In the genomic region with DNA sequence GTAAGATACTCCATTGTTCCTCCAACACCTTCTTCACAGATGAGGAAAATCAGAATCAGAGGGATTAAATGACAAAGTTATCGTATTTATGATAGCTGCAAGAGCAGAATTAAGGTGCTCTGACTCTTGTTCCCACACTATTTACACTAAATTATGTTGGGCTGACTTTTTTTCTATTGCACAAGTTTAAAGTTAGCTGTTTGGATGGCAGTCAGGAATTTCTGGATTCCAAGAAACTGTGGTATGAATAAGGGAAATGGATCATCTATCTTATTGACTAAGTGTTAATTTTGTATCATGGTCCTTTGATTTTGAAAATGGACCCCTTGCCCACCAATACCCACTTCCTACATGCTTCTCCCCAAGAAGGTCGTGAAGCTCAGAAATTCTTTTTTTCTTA, we compare ENCODE assay signal across 19 cellular contexts. TPM values are rescaled to one million over a fixed set of nuclear protein-coding genes. Genes with fewer than 3 reads are reported as not detected.
"Had no signal": no experiment of that assay in that cellular context is flagged by ENCODE, and none has a peak within 500 bp of the region (broad histone marks: within the 10 kb centered on the region; RNA-seq: fewer than 3 reads in every experiment).

No MANE protein-coding gene starts in this region.

- H3K4me3 ChIP-seq: adrenal gland, cardiac muscle cell, colonic mucosa, esophagus muscularis mucosa, heart left ventricle, pancreas, sigmoid colon, spleen had no signal

- H3K27me3 ChIP-seq: adrenal gland, cardiac muscle cell, colonic mucosa, esophagus muscularis mucosa, heart left ventricle, pancreas, sigmoid colon, spleen had no signal

- ATAC-seq: heart left ventricle; pancreas; stimulated activated naive CD8-positive, alpha-beta T cell treated with anti-CD3 and anti-CD28 coated beads, Interleukin-15, amount 100 ng/mL, for 72 hours had no signal

- H3K9me3 ChIP-seq: adrenal gland, colonic mucosa, esophagus muscularis mucosa, heart left ventricle, pancreas, sigmoid colon, spleen had no signal

- H3K27me3 Mint-ChIP-seq: activated B cell treated with CpG ODN at 0.5 μM for 24 hours; stimulated activated naive CD8-positive, alpha-beta T cell treated with anti-CD3 and anti-CD28 coated beads, Interleukin-15, amount 100 ng/mL, for 72 hours; type B pancreatic cell had no signal

- H3K9me3 Mint-ChIP-seq: activated B cell treated with CpG ODN at 0.5 μM for 24 hours; activated T-helper 1 cell treated with anti-CD3 and anti-CD28 coated beads, Interleukin-12 subunit alpha, Interleukin-12 subunit beta, Interleukin-2, Interleukin-4 antibody, amounts not matched to agents 30 ng/mL and 10 ng/mL and 1 ng/mL, durations not matched to agents 14 hours and 24 hours and 36 hours; stimulated activated naive CD8-positive, alpha-beta T cell treated with anti-CD3 and anti-CD28 coated beads, Interleukin-15, amount 100 ng/mL, for 72 hours; type B pancreatic cell had no signal

- DNase-seq: activated B cell treated with CpG ODN at 0.5 μM for 24 hours; activated CD4-positive, alpha-beta T cell treated with anti-CD3 and anti-CD28 coated beads for 48 hours; activated CD8-positive, alpha-beta memory T cell treated with anti-CD3 and anti-CD28 coated beads, Interleukin-2, amount 50 U/mL, for 48 hours; activated naive CD4-positive, alpha-beta T cell treated with Interleukin-2 at 50 U/mL for 16 hours; adrenal gland; colonic mucosa; foreskin melanocyte; heart left ventricle; mammary epithelial cell; pancreas; sigmoid colon; stimulated activated naive CD8-positive, alpha-beta T cell treated with anti-CD3 and anti-CD28 coated beads, Interleukin-15, amount 100 ng/mL, for 72 hours; T-helper 2 cell had no signal

- H3K27ac ChIP-seq: adrenal gland, cardiac muscle cell, colonic mucosa, heart left ventricle, pancreas, sigmoid colon had no signal

- H3K4me3 Mint-ChIP-seq: activated B cell treated with CpG ODN at 0.5 μM for 24 hours; activated T-helper 1 cell treated with anti-CD3 and anti-CD28 coated beads, Interleukin-12 subunit alpha, Interleukin-12 subunit beta, Interleukin-2, Interleukin-4 antibody, amounts not matched to agents 30 ng/mL and 10 ng/mL and 1 ng/mL, durations not matched to agents 14 hours and 24 hours and 36 hours; stimulated activated naive CD8-positive, alpha-beta T cell treated with anti-CD3 and anti-CD28 coated beads, Interleukin-15, amount 100 ng/mL, for 72 hours; type B pancreatic cell had no signal

- H3K27ac Mint-ChIP-seq: activated B cell treated with CpG ODN at 0.5 μM for 24 hours; activated T-helper 1 cell treated with anti-CD3 and anti-CD28 coated beads, Interleukin-12 subunit alpha, Interleukin-12 subunit beta, Interleukin-2, Interleukin-4 antibody, amounts not matched to agents 30 ng/mL and 10 ng/mL and 1 ng/mL, durations not matched to agents 14 hours and 24 hours and 36 hours; stimulated activated naive CD8-positive, alpha-beta T cell treated with anti-CD3 and anti-CD28 coated beads, Interleukin-15, amount 100 ng/mL, for 72 hours; type B pancreatic cell had no signal

RNA-seq across cellular contexts. Expression of a gene that starts 19.9 kb away (rescaled TPM):
- total RNA-seq: activated T-helper 1 cell treated with anti-CD3 and anti-CD28 coated beads, Interleukin-12 subunit alpha, Interleukin-12 subunit beta, Interleukin-2, Interleukin-4 antibody, amounts not matched to agents 30 ng/mL and 10 ng/mL and 1 ng/mL, durations not matched to agents 14 hours and 24 hours and 36 hours; mammary epithelial cell had no signal

RNA-seq across cellular contexts. Expression of a gene that starts 27.6 kb away (rescaled TPM):
- total RNA-seq: activated B cell treated with CpG ODN at 0.5 μM for 24 hours; activated T-helper 1 cell treated with anti-CD3 and anti-CD28 coated beads, Interleukin-12 subunit alpha, Interleukin-12 subunit beta, Interleukin-2, Interleukin-4 antibody, amounts not matched to agents 30 ng/mL and 10 ng/mL and 1 ng/mL, durations not matched to agents 14 hours and 24 hours and 36 hours; esophagus muscularis mucosa; mammary epithelial cell; sigmoid colon; spleen; temporal lobe had no signal
- polyA plus RNA-seq: heart left ventricle, mammary epithelial cell had no signal

RNA-seq across cellular contexts. Expression of a gene that starts 34.2 kb away (rescaled TPM):
- total RNA-seq: activated B cell treated with CpG ODN at 0.5 μM for 24 hours; activated T-helper 1 cell treated with anti-CD3 and anti-CD28 coated beads, Interleukin-12 subunit alpha, Interleukin-12 subunit beta, Interleukin-2, Interleukin-4 antibody, amounts not matched to agents 30 ng/mL and 10 ng/mL and 1 ng/mL, durations not matched to agents 14 hours and 24 hours and 36 hours; adrenal gland; colonic mucosa; heart left ventricle; mammary epithelial cell; pancreas; sigmoid colon; spleen; temporal lobe had no signal
- polyA plus RNA-seq: mammary epithelial cell had no signal
